ENCODE assay signal across 20 cellular contexts in genomic region chr4:96193061-96193460, GRCh38.
"Had no signal": no experiment of that assay in that cellular context is flagged by ENCODE, and none has a peak within 500 bp of the region (broad histone marks: within the 10 kb centered on the region; RNA-seq: fewer than 3 reads in every experiment).

No MANE protein-coding gene starts in this region.

- H3K4me1 ChIP-seq: heart right ventricle, right atrium auricular region, tibial artery, upper lobe of left lung, vagina had no signal

- ATAC-seq: heart right ventricle; left colon; left ventricle myocardium superior; stimulated activated memory B cell treated with anti-CD40 and anti-IgM and Interleukin-4, amounts not matched to agents 10 μg/mL and 1 μg/mL and 100 μg/mL, for 72 hours had no signal

- H3K9me3 ChIP-seq: right atrium auricular region, tibial artery, upper lobe of left lung, vagina had no signal

- H3K27ac Mint-ChIP-seq: nephron; stimulated activated memory B cell treated with anti-CD40 and anti-IgM and Interleukin-4, amounts not matched to agents 10 μg/mL and 1 μg/mL and 100 μg/mL, for 72 hours; stimulated activated naive CD8-positive, alpha-beta T cell treated with anti-CD3 and anti-CD28 coated beads, Interleukin-15, Interleukin-2, amounts not matched to agents 100 ng/mL and 50 ng/mL, for 24 hours had no signal

- H3K4me3 ChIP-seq: coronary artery, dorsolateral prefrontal cortex, heart right ventricle, lung, right atrium auricular region, tibial artery, upper lobe of left lung, vagina had no signal

- H3K27ac ChIP-seq: coronary artery, dorsolateral prefrontal cortex, heart right ventricle, right atrium auricular region, tibial artery, upper lobe of left lung, vagina had no signal

- H3K36me3 ChIP-seq: heart right ventricle, right atrium auricular region, tibial artery, upper lobe of left lung, vagina had no signal

- DNase-seq: dorsolateral prefrontal cortex; effector CD8-positive, alpha-beta T cell; heart right ventricle; islet precursor cell; left colon; left ventricle myocardium superior; mesenchymal stem cell; midbrain; stimulated activated CD4-positive, alpha-beta T cell treated with anti-CD3 and anti-CD28 coated beads, Interleukin-15, amount 100 ng/mL, for 24 hours; stimulated activated CD4-positive, alpha-beta T cell treated with anti-CD3 and anti-CD28 coated beads, Interleukin-1b, Interleukin-23, amount 100 ng/mL, for 48 hours; stimulated activated CD4-positive, alpha-beta T cell treated with anti-CD3 and anti-CD28 coated beads, Interleukin-4, amount 100 ng/mL, for 24 hours; tibial artery; upper lobe of left lung had no signal

- H3K4me1 Mint-ChIP-seq: nephron; stimulated activated memory B cell treated with anti-CD40 and anti-IgM and Interleukin-4, amounts not matched to agents 10 μg/mL and 1 μg/mL and 100 μg/mL, for 72 hours had no signal

- H3K27me3 Mint-ChIP-seq: stimulated activated memory B cell treated with anti-CD40 and anti-IgM and Interleukin-4, amounts not matched to agents 10 μg/mL and 1 μg/mL and 100 μg/mL, for 72 hours; stimulated activated naive CD8-positive, alpha-beta T cell treated with anti-CD3 and anti-CD28 coated beads, Interleukin-15, Interleukin-2, amounts not matched to agents 100 ng/mL and 50 ng/mL, for 24 hours had no signal

- H3K27me3 ChIP-seq: dorsolateral prefrontal cortex, heart right ventricle, right atrium auricular region, tibial artery, upper lobe of left lung, vagina had no signal

- H3K4me3 Mint-ChIP-seq: nephron; stimulated activated memory B cell treated with anti-CD40 and anti-IgM and Interleukin-4, amounts not matched to agents 10 μg/mL and 1 μg/mL and 100 μg/mL, for 72 hours; stimulated activated naive CD8-positive, alpha-beta T cell treated with anti-CD3 and anti-CD28 coated beads, Interleukin-15, Interleukin-2, amounts not matched to agents 100 ng/mL and 50 ng/mL, for 24 hours had no signal

- H3K36me3 Mint-ChIP-seq: stimulated activated memory B cell treated with anti-CD40 and anti-IgM and Interleukin-4, amounts not matched to agents 10 μg/mL and 1 μg/mL and 100 μg/mL, for 72 hours had no signal
